ENCODE assay signal across 3 cellular contexts in the genomic region with DNA sequence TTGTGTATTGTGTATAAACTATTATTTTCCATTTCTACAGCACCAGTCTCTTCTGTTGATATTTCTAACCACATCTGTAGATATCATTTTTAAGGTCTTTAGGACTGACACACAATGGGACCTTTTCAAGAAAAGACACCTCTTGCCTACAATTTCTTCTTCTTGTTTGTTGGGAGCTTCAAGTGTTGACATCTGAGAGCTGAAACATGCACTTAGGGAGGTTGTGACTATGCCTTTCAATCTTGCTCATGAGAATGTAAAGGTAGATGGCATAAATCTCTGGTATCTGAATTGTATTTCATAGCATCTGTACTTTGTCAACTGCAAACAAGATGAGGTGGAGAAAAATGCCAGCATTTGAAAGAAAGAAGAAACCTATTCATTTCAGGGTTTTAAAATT.
"Had no signal": no experiment of that assay in that cellular context is flagged by ENCODE, and none has a peak within 500 bp of the region (broad histone marks: within the 10 kb centered on the region; RNA-seq: fewer than 3 reads in every experiment).

No MANE protein-coding gene starts in this region.

- DNase-seq: GDM1, GF-D8 had no signal

- H3K4me3 ChIP-seq: GM12878 had no signal
